8 cellular contexts compared by ENCODE assay signal in the genomic region with DNA sequence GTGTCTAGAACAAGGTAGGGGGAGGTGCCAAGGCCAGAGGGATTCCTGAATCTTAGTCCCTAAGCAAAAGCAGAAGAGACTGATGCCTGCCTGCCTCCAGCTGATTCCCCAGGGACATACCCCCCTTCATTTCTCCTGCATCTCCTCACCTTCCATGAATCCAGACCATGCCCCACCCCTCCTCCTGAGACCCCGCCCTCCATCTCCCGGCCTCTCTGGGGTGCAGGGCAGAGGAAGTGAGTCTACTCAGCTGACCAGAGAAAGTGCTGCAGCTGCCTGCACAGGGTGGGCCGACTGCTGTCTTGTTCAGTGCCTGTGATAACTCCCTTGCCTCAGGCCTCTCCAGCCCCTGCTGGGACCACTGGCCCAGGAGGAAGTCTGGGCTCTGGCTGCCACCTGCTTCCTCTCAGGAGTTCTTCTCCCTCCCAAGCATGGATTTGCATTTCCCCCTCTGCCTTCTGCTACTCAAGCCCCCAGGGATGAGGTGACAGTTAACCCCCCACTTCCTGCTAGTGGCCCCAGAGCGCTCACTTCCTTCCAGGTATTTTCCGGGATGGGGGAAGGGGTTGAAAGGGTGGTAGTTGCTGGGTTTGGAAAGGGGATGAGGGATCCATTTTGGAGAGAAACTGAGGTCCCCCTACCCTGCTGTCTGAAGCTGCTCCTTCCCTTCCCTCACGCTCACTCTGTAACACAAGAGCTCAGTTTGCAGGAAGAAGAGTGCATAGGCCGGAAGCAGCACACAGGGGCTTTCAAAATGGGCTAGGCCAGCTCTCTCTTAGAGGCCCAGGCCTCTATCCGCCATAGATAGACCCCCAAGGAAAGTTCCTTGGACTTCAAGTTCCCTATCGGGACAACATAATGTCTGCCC. TPM values are rescaled to one million over a fixed set of nuclear protein-coding genes. Genes with fewer than 3 reads are reported as not detected.
DNase-seq lines count a peak whose midpoint lies in the region; ATAC-seq and TF ChIP-seq lines count a peak whose summit lies in the region.

No MANE protein-coding gene starts in this region.

- no peaks in the 10 kb centered on the region for H3K79me2 ChIP-seq in PC-3 (ENCODE audit: low read length)

- intact Hi-C loops in heart left ventricle (cut with DNase I) (no loop called here), PC-3 (cut with micrococcal nuclease) (no loop called here)

- no TSS peak for BruUV-seq in PC-3 (replicated peaks; lab: Mats Ljungman, UMichigan)

- H3K9me3 ChIP-seq in AG04450 (ENCODE audit: control insufficient read depth, insufficient read depth, low read length): no peaks in the 10 kb centered on the region
- H3K9me3 ChIP-seq in heart left ventricle: no peaks in the 10 kb centered on the region
- H3K9me3 ChIP-seq in PC-3 (ENCODE audit: low read length): no peaks in the 10 kb centered on the region

- H3K9me2 ChIP-seq in PC-3 (replicated peaks; ENCODE audit: low read length): no peaks in the 10 kb centered on the region

- H4K20me1 ChIP-seq in PC-3 (ENCODE audit: low read length): no peaks in the 10 kb centered on the region

- H3K27ac ChIP-seq in AG04450 (ENCODE audit: low read depth, low read length) (peak overlapping the region; percentile 100), heart left ventricle (peak overlapping the region in 8 of 12 donors; percentile 11 to 100 (median 80)), PC-3 (ENCODE audit: low read length) (no peak overlapping the region)

- peak in 1 of 2 donors; percentile 24 for TF ChIP-seq POLR2A in heart left ventricle (IDR thresholded peaks at IDR 0.05)

- TF ChIP-seq CTCF in AG04450 (IDR thresholded peaks at IDR 0.05; ENCODE audit: low read depth, low read length) (no peak), heart left ventricle (IDR thresholded peaks at IDR 0.05) (no peak), PC-3 (conservative IDR thresholded peaks at IDR 0.05; ENCODE audit: low read depth, low read length) (no peak)

- H3K27me3 ChIP-seq in AG04450 (ENCODE audit: control insufficient read depth, insufficient read depth, low read length) (no peaks in the 10 kb centered on the region), heart left ventricle (peaks cover 0 to 21% (median 0%) of the 10 kb centered on the region in 9 donors), PC-3 (ENCODE audit: low read length) (no peaks in the 10 kb centered on the region)

- H3K4me1 ChIP-seq in heart left ventricle (peaks cover 0 to 91% (median 17%) of the 10 kb centered on the region in 12 donors), PC-3 (ENCODE audit: insufficient read depth, low read length) (peaks cover 6% of the 10 kb centered on the region; the same call in 1 of the 2 replicates)

- POLR2A ChIA-PET in AG04450 (lab: Yijun Ruan, JAX): interaction anchor here (0.6 to 4.8 kb wide), 4 partner anchors 13 to 21 kb away, joined by 5 to 68 read pairs (median 14); a partner anchor contains a TSS
- POLR2A ChIA-PET in PC-3 (lab: Charles Lee; ENCODE audit: unreplicated experiment): interaction anchor here (0.6 to 1.4 kb wide), 2 partner anchors 13 to 20 kb away, joined by 3 to 5 read pairs; a partner anchor contains a TSS

- CTCF ChIA-PET in AG04450 (lab: Charles Lee): interaction anchor here (0.9 to 2.8 kb wide), 2 partner anchors 18 to 22 kb away, joined by 3 to 13 read pairs; no protein-coding TSS in a partner anchor
- CTCF ChIA-PET in PC-3 (lab: Charles Lee): no interaction called here

- H3K9ac ChIP-seq in PC-3 (ENCODE audit: low read length): no peak overlapping the region

- no peaks in the 10 kb centered on the region for H3F3A ChIP-seq in PC-3 (ENCODE audit: low read length, unreplicated experiment)

- DNase-seq in AG04450 (ENCODE audit: low read depth, low spot score) (peak; percentile 59), NAMALWA (ENCODE audit: low spot score) (peak; percentile 87), heart left ventricle (peak; percentile 46 to 75 (median 63)), skeletal muscle cell (ENCODE audit: low read depth) (peak; percentile 62), HuH-7.5 (ENCODE audit: low spot score) (no peak), PC-3 (no peak)
- DNase-seq in activated T-cell treated with anti-CD3 and anti-CD28 coated beads, Interleukin-2, amount 50 U/mL, for 1 hour: peak; percentile 54

- peak overlapping the region; percentile 62 for H3K4me3 ChIP-seq in AG04450 (ENCODE audit: low read depth, low read length)
- H3K4me3 ChIP-seq in heart left ventricle: peak overlapping the region in 9 of 12 donors; percentile 3 to 79 (median 11)
- H3K4me3 ChIP-seq in skeletal muscle cell (ENCODE audit: low read depth, low read length): peak overlapping the region; percentile 14
- no peak overlapping the region for H3K4me3 ChIP-seq in PC-3 (ENCODE audit: low read length)

- H2AFZ ChIP-seq in PC-3 (ENCODE audit: low read length): no peak overlapping the region

- 45 to 53% (median 49%) methylated on average over 9 of the region's 9 CpGs for WGBS in heart left ventricle, 4 donors

- H3K36me3 ChIP-seq in heart left ventricle: peaks cover 0 to 8% (median under 1%) of the 10 kb centered on the region in 9 donors
- peaks cover 4% of the 10 kb centered on the region; the same call in 1 of the 2 replicates for H3K36me3 ChIP-seq in PC-3 (ENCODE audit: low read depth, low read length)

- ATAC-seq in GM21528 (IDR thresholded peaks at IDR 0.05; ENCODE audit: low FRiP score, unreplicated experiment) (peak; percentile 21), heart left ventricle (peak; percentile 44 to 68 (median 59)), PC-3 (no peak)

- H3K4me2 ChIP-seq in PC-3 (ENCODE audit: low read length): no peak overlapping the region

RNA-seq across cellular contexts. Expression of a gene that starts 10.5 kb away (rescaled TPM):
- polyA plus RNA-seq in AG04450 (2011; rRNA removed) (1.5 and 1.7 TPM in 2 replicates), heart left ventricle (10 to 100 TPM in 1 of 2 donors, 1 to 10 TPM in 1; 1.6 to 19.0 TPM)
- 1.8 and 2.3 TPM in 2 replicates for polyA minus RNA-seq in AG04450 (2011; rRNA and poly(A)+ RNA removed)
- total RNA-seq in heart left ventricle (10 to 100 TPM in 6 of 9 donors, 1 to 10 TPM in 3; 5.1 to 23.1 (median 13.3) TPM), PC-3 (2014; rRNA removed) (4.3 and 8.3 TPM in 2 replicates)

RNA-seq across cellular contexts. Expression of a gene that starts 12.9 kb away (rescaled TPM):
- polyA plus RNA-seq in AG04450 (2011; rRNA removed): 178 and 191 TPM in 2 replicates
- polyA minus RNA-seq in AG04450 (2011; rRNA and poly(A)+ RNA removed): 69.3 and 73.1 TPM in 2 replicates
- 10 to 100 TPM; 44.1 to 69.9 (median 58.0) TPM for total RNA-seq in heart left ventricle
- 10 to 100 TPM; 53.9 to 92.7 TPM for polyA plus RNA-seq in heart left ventricle
- 100.0 and 116 TPM in 2 replicates for total RNA-seq in PC-3 (2014; rRNA removed)

RNA-seq across cellular contexts. Expression of a gene that starts 58.4 kb away (rescaled TPM):
- polyA plus RNA-seq in AG04450 (2011; rRNA removed): not detected in 2 replicates
- polyA minus RNA-seq in AG04450 (2011; rRNA and poly(A)+ RNA removed): not detected in 2 replicates
- total RNA-seq in heart left ventricle: 1 to 10 TPM in 1 of 9 donors, under 1 TPM in 5, not detected in 3; 0.12 to 2.8 (median 0.35) TPM
- under 1 TPM in 1 of 2 donors, not detected in 1; 0.11 TPM for polyA plus RNA-seq in heart left ventricle
- total RNA-seq in PC-3 (2014; rRNA removed): not detected in 2 replicates

Comparison
In these comparisons a context has a peak if more than half of its experiments do, and no peak if none do; other contexts are left out.
1. DNase-seq: peak in AG04450 (single experiment), NAMALWA (single experiment), activated T-cell treated with anti-CD3 and anti-CD28 coated beads, Interleukin-2, amount 50 U/mL, for 1 hour (single experiment), heart left ventricle (5 of 5) and skeletal muscle cell (single experiment); none in HuH-7.5 (single experiment) and PC-3 (single experiment).